In the genomic region with DNA sequence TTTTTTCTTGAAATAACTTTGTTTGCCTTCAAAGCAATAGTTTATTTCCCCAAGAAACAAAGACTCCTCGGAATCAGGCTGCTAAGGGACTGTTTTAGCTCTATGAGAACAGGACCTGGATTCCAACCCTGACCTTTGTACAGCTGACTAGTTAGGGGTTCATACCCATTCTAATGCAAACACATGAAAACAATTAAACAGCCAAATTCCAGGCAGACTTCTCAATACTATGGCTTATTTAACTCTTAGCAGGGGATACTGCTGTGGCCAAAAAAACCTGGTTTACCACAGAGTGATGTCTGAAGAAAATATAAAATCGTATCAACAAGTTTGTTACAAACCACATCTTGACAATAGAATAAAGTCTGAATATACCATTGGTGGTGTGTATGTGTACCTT, we compare ENCODE assay signal across 28 cellular contexts.
A peak's percentile ranks its signal among the peaks of the same experiment; 100 is the strongest.
DNase-seq lines count a peak whose midpoint lies in the region; ATAC-seq and TF ChIP-seq lines count a peak whose summit lies in the region.
"Had no signal": no experiment of that assay in that cellular context is flagged by ENCODE, and none has a peak within 500 bp of the region (broad histone marks: within the 10 kb centered on the region; RNA-seq: fewer than 3 reads in every experiment).

No MANE protein-coding gene starts in this region.

- H3K9ac ChIP-seq in fibroblast of lung (ENCODE audit: insufficient read depth, low read length) (no peak overlapping the region), neural progenitor cell (no peak overlapping the region)
- H3K9ac ChIP-seq: BLaER1 had no signal

- H3K4me3 ChIP-seq in fibroblast of lung (replicated peaks in 1 of 4; ENCODE audit: control extremely low read depth in 1 of 4, insufficient read depth in 1 of 4, low read depth in 3 of 4, low read length in 4 of 4) (no peak overlapping the region), neural progenitor cell (peak overlapping the region; percentile 6), aorta (ENCODE audit: low read length in 2 of 2) (no peak overlapping the region)
- H3K4me3 ChIP-seq: BLaER1, esophagus muscularis mucosa, lower lobe of right lung, skin epidermis, tibial nerve had no signal

- DNase-seq in EH (ENCODE audit: low read depth), result peak; percentile 2
- no peak for DNase-seq in WTC11 (ENCODE audit: low spot score)
- peak; percentile 33 to 59 for DNase-seq in fibroblast of lung (ENCODE audit: low read depth in 2 of 2)
- DNase-seq in neural progenitor cell (ENCODE audit: low spot score), result peak; percentile 63
- no peak for DNase-seq in GM19238 (ENCODE audit: insufficient read length, low spot score)
- no peak for DNase-seq in aorta
- DNase-seq: activated CD4-positive, alpha-beta T cell treated with anti-CD3 and anti-CD28 coated beads, Interleukin-2, amount 50 U/mL, for 1 hour; activated CD8-positive, alpha-beta memory T cell treated with anti-CD3 and anti-CD28 coated beads, Interleukin-2, amount 10 ng/mL, durations not matched to agents 7 days and 5 days; activated naive CD4-positive, alpha-beta T cell treated with anti-CD3 and anti-CD28 coated beads for 36 hours; activated T-cell treated with anti-CD3 and anti-CD28 coated beads, Interleukin-2, amount 50 U/mL, for 72 hours; amniotic stem cell; DMS53; GF-D8; HFFc6; lower lobe of right lung; naive thymus-derived CD8-positive, alpha-beta T cell; NCI-H1048; NCI-H187 treated with DMSO at 0.1 percent for 48 hours; NCI-H69; SHP77 had no signal

- WGBS in aorta, 2 donors, result 69 to 71% methylated on average over 2 of the region's 2 CpGs

- H3K36me3 Mint-ChIP-seq in WTC11 (no peaks in the 10 kb centered on the region), neural progenitor cell (no peaks in the 10 kb centered on the region)
- H3K36me3 Mint-ChIP-seq: activated CD8-positive, alpha-beta memory T cell treated with anti-CD3 and anti-CD28 coated beads, Interleukin-2, amount 10 ng/mL, durations not matched to agents 7 days and 5 days; naive thymus-derived CD8-positive, alpha-beta T cell had no signal

- H3K27ac Mint-ChIP-seq in WTC11 (0 out of 2 replicates have a peak overlapping the region, but pooled peaks have one; percentile 52), neural progenitor cell (peak overlapping the region; percentile 51)
- H3K27ac Mint-ChIP-seq: activated CD8-positive, alpha-beta memory T cell treated with anti-CD3 and anti-CD28 coated beads, Interleukin-2, amount 10 ng/mL, durations not matched to agents 7 days and 5 days; activated naive CD4-positive, alpha-beta T cell treated with anti-CD3 and anti-CD28 coated beads for 36 hours; activated T-cell treated with anti-CD3 and anti-CD28 coated beads, Interleukin-2, amount 50 U/mL, for 72 hours; HFFc6; naive thymus-derived CD8-positive, alpha-beta T cell had no signal

- TF ChIP-seq CTCF in WTC11 (IDR thresholded peaks at IDR 0.05) (no peak), fibroblast of lung (conservative IDR thresholded peaks at IDR 0.05 in 1 of 2, IDR thresholded peaks at IDR 0.05 in 1 of 2; ENCODE audit: low read depth in 1 of 2, low read length in 2 of 2) (no peak), neural progenitor cell (IDR thresholded peaks at IDR 0.05) (no peak)

- H3K4me1 ChIP-seq in fibroblast of lung (ENCODE audit: control insufficient read depth, extremely low read depth, insufficient read depth, low read length), result peaks cover 4% of the 10 kb centered on the region
- peaks cover 15% of the 10 kb centered on the region for H3K4me1 ChIP-seq in neural progenitor cell
- H3K4me1 ChIP-seq in aorta (ENCODE audit: control insufficient read depth in 1 of 2, insufficient read depth in 2 of 2, low read length in 2 of 2), result peaks cover 0 to 2% of the 10 kb centered on the region in 2 donors
- H3K4me1 ChIP-seq: BLaER1, lower lobe of right lung had no signal

- H4K20me1 ChIP-seq in fibroblast of lung (ENCODE audit: control insufficient read depth, extremely low read depth, insufficient read depth, low read length) (no peaks in the 10 kb centered on the region), neural progenitor cell (ENCODE audit: low read depth) (no peaks in the 10 kb centered on the region)
- H4K20me1 ChIP-seq: BLaER1 had no signal

- no peak overlapping the region for H3K4me2 ChIP-seq in fibroblast of lung (ENCODE audit: extremely low read depth, insufficient read depth, low read length)
- H3K4me2 ChIP-seq in neural progenitor cell, result peak overlapping the region; percentile 65
- H3K4me2 ChIP-seq: BLaER1 had no signal

- POLR2A ChIA-PET in WTC11 (lab: Charles Lee), result no interaction called here

- H3K27me3 Mint-ChIP-seq in WTC11 (ENCODE audit: low read depth) (no peaks in the 10 kb centered on the region), neural progenitor cell (ENCODE audit: insufficient read depth, low read depth) (no peaks in the 10 kb centered on the region)
- H3K27me3 Mint-ChIP-seq: activated CD8-positive, alpha-beta memory T cell treated with anti-CD3 and anti-CD28 coated beads, Interleukin-2, amount 10 ng/mL, durations not matched to agents 7 days and 5 days had no signal

- H3K9me3 ChIP-seq in fibroblast of lung (ENCODE audit: control insufficient read depth, insufficient read depth, low read depth, low read length), result no peaks in the 10 kb centered on the region
- no peaks in the 10 kb centered on the region for H3K9me3 ChIP-seq in neural progenitor cell (ENCODE audit: low read depth)
- H3K9me3 ChIP-seq in aorta (ENCODE audit: control insufficient read depth, low read length), result no peaks in the 10 kb centered on the region
- H3K9me3 ChIP-seq: BLaER1, esophagus muscularis mucosa, lower lobe of right lung, tibial nerve had no signal

- H3K79me2 ChIP-seq in fibroblast of lung (ENCODE audit: control insufficient read depth, insufficient read depth, low read length) (no peaks in the 10 kb centered on the region), neural progenitor cell (ENCODE audit: low read depth) (no peaks in the 10 kb centered on the region)

- ATAC-seq in WTC11 (peak; percentile 97), aorta (ENCODE audit: low FRiP score) (no peak), esophagus mucosa (no peak), GM18502 (IDR thresholded peaks at IDR 0.05; ENCODE audit: poor library complexity, unreplicated experiment) (no peak)
- ATAC-seq: activated CD8-positive, alpha-beta memory T cell treated with anti-CD3 and anti-CD28 coated beads, Interleukin-2, amount 10 ng/mL, durations not matched to agents 7 days and 5 days; activated T-cell treated with anti-CD3 and anti-CD28 coated beads, Interleukin-2, amount 50 U/mL, for 72 hours; lower lobe of right lung; naive thymus-derived CD8-positive, alpha-beta T cell; Panc1 had no signal

- no peaks in the 10 kb centered on the region for H3K27me3 ChIP-seq in fibroblast of lung (ENCODE audit: control insufficient read depth, insufficient read depth, low read length)
- H3K27me3 ChIP-seq in neural progenitor cell, result no peaks in the 10 kb centered on the region
- H3K27me3 ChIP-seq in aorta (ENCODE audit: control insufficient read depth in 1 of 2, insufficient read depth in 2 of 2, low read length in 1 of 2), result peaks cover 0 to 2% of the 10 kb centered on the region in 2 donors
- H3K27me3 ChIP-seq: BLaER1, esophagus muscularis mucosa, tibial nerve had no signal

- H3K4me3 Mint-ChIP-seq in WTC11 (no peak overlapping the region), neural progenitor cell (no peak overlapping the region)
- H3K4me3 Mint-ChIP-seq: activated CD8-positive, alpha-beta memory T cell treated with anti-CD3 and anti-CD28 coated beads, Interleukin-2, amount 10 ng/mL, durations not matched to agents 7 days and 5 days; activated naive CD4-positive, alpha-beta T cell treated with anti-CD3 and anti-CD28 coated beads for 36 hours; activated T-cell treated with anti-CD3 and anti-CD28 coated beads, Interleukin-2, amount 50 U/mL, for 72 hours; HFFc6; naive thymus-derived CD8-positive, alpha-beta T cell had no signal

- H3K4me1 Mint-ChIP-seq in WTC11 (peaks cover 26% of the 10 kb centered on the region), neural progenitor cell (peaks cover 14% of the 10 kb centered on the region)
- H3K4me1 Mint-ChIP-seq: activated CD8-positive, alpha-beta memory T cell treated with anti-CD3 and anti-CD28 coated beads, Interleukin-2, amount 10 ng/mL, durations not matched to agents 7 days and 5 days; naive thymus-derived CD8-positive, alpha-beta T cell had no signal

- CTCF ChIA-PET in WTC11 (lab: Charles Lee), result no interaction called here

- H3K9me3 Mint-ChIP-seq in WTC11 (peaks cover 11% of the 10 kb centered on the region), neural progenitor cell (no peaks in the 10 kb centered on the region)
- H3K9me3 Mint-ChIP-seq: activated naive CD4-positive, alpha-beta T cell treated with anti-CD3 and anti-CD28 coated beads for 36 hours; activated T-cell treated with anti-CD3 and anti-CD28 coated beads, Interleukin-2, amount 50 U/mL, for 72 hours; HFFc6 had no signal

- H2AFZ ChIP-seq in fibroblast of lung (ENCODE audit: low read length), result no peak overlapping the region
- H2AFZ ChIP-seq in neural progenitor cell (replicated peaks), result no peak overlapping the region

- no peaks in the 10 kb centered on the region for H3F3A ChIP-seq in neural progenitor cell (ENCODE audit: low read depth)

- intact Hi-C loops in aorta (cut with DNase I), result no loop called here

- no peaks in the 10 kb centered on the region for H3K36me3 ChIP-seq in fibroblast of lung (ENCODE audit: control insufficient read depth, insufficient read depth, low read length)
- no peaks in the 10 kb centered on the region for H3K36me3 ChIP-seq in neural progenitor cell
- H3K36me3 ChIP-seq in aorta (ENCODE audit: control insufficient read depth in 1 of 2, insufficient read depth in 2 of 2, low read length in 1 of 2), result no peaks in the 10 kb centered on the region
- H3K36me3 ChIP-seq: BLaER1, esophagus muscularis mucosa, lower lobe of right lung, tibial nerve had no signal

- H3K27ac ChIP-seq in fibroblast of lung (ENCODE audit: insufficient read depth, low read length) (no peak overlapping the region), neural progenitor cell (no peak overlapping the region), aorta (ENCODE audit: low read depth in 1 of 2, low read length in 2 of 2) (no peak overlapping the region)
- H3K27ac ChIP-seq: BLaER1, esophagus muscularis mucosa, HL-60, lower lobe of right lung, skin epidermis, tibial nerve had no signal

TF ChIP-seq in WTC11, 78 proteins besides CTCF, POLR2A, EP300 and RAD21 (continues in another document):
- TF ChIP-seq RELA (CRISPR knock-in tag; IDR thresholded peaks at IDR 0.05; ENCODE audit: borderline replicate concordance), result no peak
- no peak for TF ChIP-seq FOXJ3 (CRISPR knock-in tag; IDR thresholded peaks at IDR 0.05; ENCODE audit: borderline replicate concordance)
- no peak for TF ChIP-seq ZNF317 (CRISPR knock-in tag; IDR thresholded peaks at IDR 0.05; ENCODE audit: borderline replicate concordance, low read depth)

Comparison
In these comparisons a context has a peak if more than half of its experiments do, and no peak if none do; other contexts are left out.
1. DNase-seq: peak in EH (single experiment), fibroblast of lung (2 of 2) and neural progenitor cell (single experiment); none in WTC11 (single experiment), GM19238 (single experiment) and aorta (0 of 2).